In genomic region chr11:47672283-47672730, GRCh38 we compare ENCODE assay signal across 1 cellular context.
TF ChIP-seq lines count a peak whose summit lies in the region.

No MANE protein-coding gene starts in this region.

TF ChIP-seq in HCT116, 20 proteins besides CTCF, POLR2A, EP300 and RAD21 (continued from another document):
- TF ChIP-seq REST (IDR thresholded peaks at IDR 0.05; ENCODE audit: low read depth) (no peak), ELF1 (IDR thresholded peaks at IDR 0.05; ENCODE audit: borderline replicate concordance, low read depth) (no peak)
